1 cellular context compared by ENCODE assay signal in the genomic region with DNA sequence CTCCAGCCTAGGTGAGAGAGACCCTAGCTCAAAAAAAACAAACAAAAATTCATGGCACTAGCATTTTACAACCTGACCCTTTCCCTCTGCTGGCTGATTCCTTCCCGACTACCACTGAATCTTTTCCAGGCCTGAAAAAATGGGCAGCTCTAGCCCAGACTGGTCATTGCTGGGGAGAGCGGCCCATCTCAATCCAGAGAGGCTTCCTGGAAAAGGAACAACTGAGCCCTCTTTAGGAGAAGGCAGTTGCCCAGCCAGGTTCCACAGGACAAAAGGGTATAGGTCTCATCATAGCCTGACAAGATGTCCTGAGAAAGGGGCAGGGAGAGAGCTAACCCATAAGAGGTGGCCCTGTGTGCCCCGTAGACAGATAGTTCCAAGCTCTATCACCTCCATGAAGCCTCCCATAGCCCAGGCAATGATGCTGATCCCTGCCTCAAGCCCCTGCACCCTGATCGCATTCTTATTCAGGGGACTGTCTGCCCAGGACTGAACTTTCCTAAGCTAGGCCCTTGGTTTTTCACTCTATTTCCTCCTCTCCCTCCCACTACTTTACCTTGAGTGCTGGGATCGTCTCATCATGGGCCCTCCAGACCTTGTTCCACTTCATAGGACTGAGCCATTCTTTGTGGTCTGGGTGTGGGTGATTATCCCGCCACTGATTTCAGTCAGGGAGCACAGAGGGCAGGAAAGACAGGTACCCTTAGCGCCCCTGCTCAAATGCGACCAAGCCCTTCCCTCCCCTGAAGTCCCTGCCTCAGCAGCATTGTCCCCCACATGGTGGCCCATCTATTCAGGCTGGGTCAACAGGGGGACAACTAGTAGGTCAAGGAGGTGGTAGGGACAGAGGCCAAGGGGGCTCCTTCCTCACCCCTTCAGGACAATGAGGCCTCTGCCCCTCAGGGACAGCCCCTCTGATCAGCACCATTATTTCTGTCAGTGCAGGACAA.
TF ChIP-seq lines count a peak whose summit lies in the region.

No MANE protein-coding gene starts in this region.

TF ChIP-seq in HepG2, 621 proteins besides CTCF, POLR2A, EP300 and RAD21 (continued from another document and continues in another):
- TF ChIP-seq, protein P1, sequence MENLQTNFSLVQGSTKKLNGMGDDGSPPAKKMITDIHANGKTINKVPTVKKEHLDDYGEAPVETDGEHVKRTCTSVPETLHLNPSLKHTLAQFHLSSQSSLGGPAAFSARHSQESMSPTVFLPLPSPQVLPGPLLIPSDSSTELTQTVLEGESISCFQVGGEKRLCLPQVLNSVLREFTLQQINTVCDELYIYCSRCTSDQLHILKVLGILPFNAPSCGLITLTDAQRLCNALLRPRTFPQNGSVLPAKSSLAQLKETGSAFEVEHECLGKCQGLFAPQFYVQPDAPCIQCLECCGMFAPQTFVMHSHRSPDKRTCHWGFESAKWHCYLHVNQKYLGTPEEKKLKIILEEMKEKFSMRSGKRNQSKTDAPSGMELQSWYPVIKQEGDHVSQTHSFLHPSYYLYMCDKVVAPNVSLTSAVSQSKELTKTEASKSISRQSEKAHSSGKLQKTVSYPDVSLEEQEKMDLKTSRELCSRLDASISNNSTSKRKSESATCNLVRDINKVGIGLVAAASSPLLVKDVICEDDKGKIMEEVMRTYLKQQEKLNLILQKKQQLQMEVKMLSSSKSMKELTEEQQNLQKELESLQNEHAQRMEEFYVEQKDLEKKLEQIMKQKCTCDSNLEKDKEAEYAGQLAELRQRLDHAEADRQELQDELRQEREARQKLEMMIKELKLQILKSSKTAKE (CRISPR knock-in tag; IDR thresholded peaks at IDR 0.05; ENCODE audit: borderline replicate concordance) = no peak
- no peak for TF ChIP-seq MEF2D (CRISPR knock-in tag; IDR thresholded peaks at IDR 0.05)
- no peak for TF ChIP-seq DNMT3B (CRISPR knock-in tag; conservative IDR thresholded peaks at IDR 0.05)
- TF ChIP-seq ZNF367 (CRISPR knock-in tag; IDR thresholded peaks at IDR 0.05; ENCODE audit: borderline replicate concordance) = no peak
- peak; percentile 96 for TF ChIP-seq PAF1 (CRISPR knock-in tag; IDR thresholded peaks at IDR 0.05)
- TF ChIP-seq ZNF841 (CRISPR knock-in tag; IDR thresholded peaks at IDR 0.05; ENCODE audit: borderline replicate concordance) = peak; percentile 78; the same call in 1 of the 2 replicates
- TF ChIP-seq HHEX (CRISPR knock-in tag; IDR thresholded peaks at IDR 0.05) = no peak
- no peak for TF ChIP-seq NCOA2 (CRISPR knock-in tag; IDR thresholded peaks at IDR 0.05)
- TF ChIP-seq SIN3A (IDR thresholded peaks at IDR 0.05; ENCODE audit: borderline replicate concordance, low read depth, low read length) = no peak
- TF ChIP-seq KAT2B (IDR thresholded peaks at IDR 0.05; ENCODE audit: borderline replicate concordance, low read depth, low read length) = no peak
- 0 out of 2 replicates have a peak, but pooled peaks have one; percentile 67 for TF ChIP-seq ZNF616 (CRISPR knock-in tag; IDR thresholded peaks at IDR 0.05; ENCODE audit: low read depth)
- TF ChIP-seq ZNF879 (CRISPR knock-in tag; IDR thresholded peaks at IDR 0.05) = no peak
- TF ChIP-seq, protein P2, sequence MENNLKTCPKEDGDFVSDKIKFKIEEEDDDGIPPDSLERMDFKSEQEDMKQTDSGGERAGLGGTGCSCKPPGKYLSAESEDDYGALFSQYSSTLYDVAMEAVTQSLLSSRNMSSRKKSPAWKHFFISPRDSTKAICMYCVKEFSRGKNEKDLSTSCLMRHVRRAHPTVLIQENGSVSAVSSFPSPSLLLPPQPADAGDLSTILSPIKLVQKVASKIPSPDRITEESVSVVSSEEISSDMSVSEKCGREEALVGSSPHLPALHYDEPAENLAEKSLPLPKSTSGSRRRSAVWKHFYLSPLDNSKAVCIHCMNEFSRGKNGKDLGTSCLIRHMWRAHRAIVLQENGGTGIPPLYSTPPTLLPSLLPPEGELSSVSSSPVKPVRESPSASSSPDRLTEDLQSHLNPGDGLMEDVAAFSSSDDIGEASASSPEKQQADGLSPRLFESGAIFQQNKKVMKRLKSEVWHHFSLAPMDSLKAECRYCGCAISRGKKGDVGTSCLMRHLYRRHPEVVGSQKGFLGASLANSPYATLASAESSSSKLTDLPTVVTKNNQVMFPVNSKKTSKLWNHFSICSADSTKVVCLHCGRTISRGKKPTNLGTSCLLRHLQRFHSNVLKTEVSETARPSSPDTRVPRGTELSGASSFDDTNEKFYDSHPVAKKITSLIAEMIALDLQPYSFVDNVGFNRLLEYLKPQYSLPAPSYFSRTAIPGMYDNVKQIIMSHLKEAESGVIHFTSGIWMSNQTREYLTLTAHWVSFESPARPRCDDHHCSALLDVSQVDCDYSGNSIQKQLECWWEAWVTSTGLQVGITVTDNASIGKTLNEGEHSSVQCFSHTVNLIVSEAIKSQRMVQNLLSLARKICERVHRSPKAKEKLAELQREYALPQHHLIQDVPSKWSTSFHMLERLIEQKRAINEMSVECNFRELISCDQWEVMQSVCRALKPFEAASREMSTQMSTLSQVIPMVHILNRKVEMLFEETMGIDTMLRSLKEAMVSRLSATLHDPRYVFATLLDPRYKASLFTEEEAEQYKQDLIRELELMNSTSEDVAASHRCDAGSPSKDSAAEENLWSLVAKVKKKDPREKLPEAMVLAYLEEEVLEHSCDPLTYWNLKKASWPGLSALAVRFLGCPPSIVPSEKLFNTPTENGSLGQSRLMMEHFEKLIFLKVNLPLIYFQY (CRISPR knock-in tag; IDR thresholded peaks at IDR 0.05; ENCODE audit: borderline replicate concordance) = no peak
- peak; percentile 56 for TF ChIP-seq POLR2G (IDR thresholded peaks at IDR 0.05; ENCODE audit: low read depth, low read length)
- no peak for TF ChIP-seq ZBTB42 (CRISPR knock-in tag; IDR thresholded peaks at IDR 0.05)
- TF ChIP-seq SALL1 (CRISPR knock-in tag; IDR thresholded peaks at IDR 0.05) = peak; percentile 24; the same call in 1 of the 2 replicates
- TF ChIP-seq, protein P3, sequence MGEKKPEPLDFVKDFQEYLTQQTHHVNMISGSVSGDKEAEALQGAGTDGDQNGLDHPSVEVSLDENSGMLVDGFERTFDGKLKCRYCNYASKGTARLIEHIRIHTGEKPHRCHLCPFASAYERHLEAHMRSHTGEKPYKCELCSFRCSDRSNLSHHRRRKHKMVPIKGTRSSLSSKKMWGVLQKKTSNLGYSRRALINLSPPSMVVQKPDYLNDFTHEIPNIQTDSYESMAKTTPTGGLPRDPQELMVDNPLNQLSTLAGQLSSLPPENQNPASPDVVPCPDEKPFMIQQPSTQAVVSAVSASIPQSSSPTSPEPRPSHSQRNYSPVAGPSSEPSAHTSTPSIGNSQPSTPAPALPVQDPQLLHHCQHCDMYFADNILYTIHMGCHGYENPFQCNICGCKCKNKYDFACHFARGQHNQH (CRISPR knock-in tag; IDR thresholded peaks at IDR 0.05) = no peak
- no peak for TF ChIP-seq CBX2 (IDR thresholded peaks at IDR 0.05; ENCODE audit: low read depth, low read length)
- no peak for TF ChIP-seq CBX2 (CRISPR knock-in tag; IDR thresholded peaks at IDR 0.05; ENCODE audit: low read depth)
- TF ChIP-seq ZNF326 (CRISPR knock-in tag; IDR thresholded peaks at IDR 0.05; ENCODE audit: borderline replicate concordance) = no peak
- TF ChIP-seq ZBTB33 (CRISPR knock-in tag; IDR thresholded peaks at IDR 0.05) = no peak
- TF ChIP-seq KLF16 (CRISPR knock-in tag; IDR thresholded peaks at IDR 0.05) = no peak
- no peak for TF ChIP-seq CEBPB (IDR thresholded peaks at IDR 0.05; ENCODE audit: borderline replicate concordance, low read depth, low read length)
- no peak for TF ChIP-seq ZNF776 (CRISPR knock-in tag; IDR thresholded peaks at IDR 0.05)
- TF ChIP-seq ZNF615 (CRISPR knock-in tag; IDR thresholded peaks at IDR 0.05; ENCODE audit: borderline replicate concordance) = 0 out of 2 replicates have a peak, but pooled peaks have one; percentile 36
- no peak for TF ChIP-seq SP140L (CRISPR knock-in tag; IDR thresholded peaks at IDR 0.05; ENCODE audit: borderline replicate concordance)
- no peak for TF ChIP-seq ZNF652 (CRISPR knock-in tag; IDR thresholded peaks at IDR 0.05; ENCODE audit: borderline replicate concordance, low read depth)
- TF ChIP-seq ZNF747 (CRISPR knock-in tag; IDR thresholded peaks at IDR 0.05; ENCODE audit: borderline replicate concordance) = no peak
- no peak for TF ChIP-seq ZEB1 (IDR thresholded peaks at IDR 0.05; ENCODE audit: insufficient replicate concordance, low read depth)
- no peak for TF ChIP-seq SRSF1 (optimal IDR thresholded peaks at IDR 0.05; ENCODE audit: low read depth, low read length)
- TF ChIP-seq ZNF644 (CRISPR knock-in tag; IDR thresholded peaks at IDR 0.05; ENCODE audit: low read depth) = no peak
- no peak for TF ChIP-seq POGZ (CRISPR knock-in tag; IDR thresholded peaks at IDR 0.05)
- TF ChIP-seq MBD4 (IDR thresholded peaks at IDR 0.05; ENCODE audit: borderline replicate concordance, low read length) = no peak; the same call in 1 of the 2 replicates
- no peak for TF ChIP-seq ZNF550 (CRISPR knock-in tag; IDR thresholded peaks at IDR 0.05; ENCODE audit: borderline replicate concordance)
- 0 out of 2 replicates have a peak, but pooled peaks have one; percentile 51 for TF ChIP-seq ZFYVE20 (CRISPR knock-in tag; IDR thresholded peaks at IDR 0.05; ENCODE audit: borderline replicate concordance, low read depth)
- peak; percentile 71; the same call in 1 of the 2 replicates for TF ChIP-seq ZKSCAN5 (CRISPR knock-in tag; IDR thresholded peaks at IDR 0.05)
- TF ChIP-seq PHF8 (CRISPR knock-in tag; IDR thresholded peaks at IDR 0.05) = no peak
- TF ChIP-seq NKX3-1 (CRISPR knock-in tag; IDR thresholded peaks at IDR 0.05) = no peak
- TF ChIP-seq NCOR1 (IDR thresholded peaks at IDR 0.05; ENCODE audit: borderline replicate concordance, low read length) = no peak
- TF ChIP-seq ZNF101 (CRISPR knock-in tag; IDR thresholded peaks at IDR 0.05; ENCODE audit: borderline replicate concordance, low read depth) = no peak
- TF ChIP-seq, protein P4, sequence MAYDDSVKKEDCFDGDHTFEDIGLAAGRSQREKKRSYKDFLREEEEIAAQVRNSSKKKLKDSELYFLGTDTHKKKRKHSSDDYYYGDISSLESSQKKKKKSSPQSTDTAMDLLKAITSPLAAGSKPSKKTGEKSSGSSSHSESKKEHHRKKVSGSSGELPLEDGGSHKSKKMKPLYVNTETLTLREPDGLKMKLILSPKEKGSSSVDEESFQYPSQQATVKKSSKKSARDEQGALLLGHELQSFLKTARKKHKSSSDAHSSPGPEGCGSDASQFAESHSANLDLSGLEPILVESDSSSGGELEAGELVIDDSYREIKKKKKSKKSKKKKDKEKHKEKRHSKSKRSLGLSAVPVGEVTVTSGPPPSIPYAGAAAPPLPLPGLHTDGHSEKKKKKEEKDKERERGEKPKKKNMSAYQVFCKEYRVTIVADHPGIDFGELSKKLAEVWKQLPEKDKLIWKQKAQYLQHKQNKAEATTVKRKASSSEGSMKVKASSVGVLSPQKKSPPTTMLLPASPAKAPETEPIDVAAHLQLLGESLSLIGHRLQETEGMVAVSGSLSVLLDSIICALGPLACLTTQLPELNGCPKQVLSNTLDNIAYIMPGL (CRISPR knock-in tag; IDR thresholded peaks at IDR 0.05; ENCODE audit: borderline replicate concordance in 1 of 2, low read depth in 1 of 2) = no peak
- no peak for TF ChIP-seq CREB1 (IDR thresholded peaks at IDR 0.05)
- TF ChIP-seq CREB1 (CRISPR knock-in tag; IDR thresholded peaks at IDR 0.05) = peak; percentile 36; the same call in 1 of the 2 replicates
- TF ChIP-seq POLR2AphosphoS2 (IDR thresholded peaks at IDR 0.05; ENCODE audit: low read depth, low read length) = no peak
- no peak for TF ChIP-seq ZMAT3 (CRISPR knock-in tag; conservative IDR thresholded peaks at IDR 0.05)
- no peak for TF ChIP-seq CHD4 (IDR thresholded peaks at IDR 0.05; ENCODE audit: borderline replicate concordance, low read length)
- no peak for TF ChIP-seq CCDC6 (CRISPR knock-in tag; IDR thresholded peaks at IDR 0.05)
- TF ChIP-seq SKI (IDR thresholded peaks at IDR 0.05; ENCODE audit: partially characterized antibody) = no peak
- TF ChIP-seq MAFF (IDR thresholded peaks at IDR 0.05; ENCODE audit: low read depth, low read length) = no peak
- no peak for TF ChIP-seq IRF2 (CRISPR knock-in tag; IDR thresholded peaks at IDR 0.05)
- no peak for TF ChIP-seq ETV6 (CRISPR knock-in tag; conservative IDR thresholded peaks at IDR 0.05)
- peak; percentile 28; the same call in 1 of the 2 replicates for TF ChIP-seq NFIC (IDR thresholded peaks at IDR 0.05; ENCODE audit: low read length)
- TF ChIP-seq, protein P5, sequence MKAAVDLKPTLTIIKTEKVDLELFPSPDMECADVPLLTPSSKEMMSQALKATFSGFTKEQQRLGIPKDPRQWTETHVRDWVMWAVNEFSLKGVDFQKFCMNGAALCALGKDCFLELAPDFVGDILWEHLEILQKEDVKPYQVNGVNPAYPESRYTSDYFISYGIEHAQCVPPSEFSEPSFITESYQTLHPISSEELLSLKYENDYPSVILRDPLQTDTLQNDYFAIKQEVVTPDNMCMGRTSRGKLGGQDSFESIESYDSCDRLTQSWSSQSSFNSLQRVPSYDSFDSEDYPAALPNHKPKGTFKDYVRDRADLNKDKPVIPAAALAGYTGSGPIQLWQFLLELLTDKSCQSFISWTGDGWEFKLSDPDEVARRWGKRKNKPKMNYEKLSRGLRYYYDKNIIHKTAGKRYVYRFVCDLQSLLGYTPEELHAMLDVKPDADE (CRISPR knock-in tag; IDR thresholded peaks at IDR 0.05) = no peak
- no peak for TF ChIP-seq ZSCAN5A (CRISPR knock-in tag; IDR thresholded peaks at IDR 0.05; ENCODE audit: borderline replicate concordance)
- TF ChIP-seq ZNF598 (CRISPR knock-in tag; IDR thresholded peaks at IDR 0.05; ENCODE audit: borderline replicate concordance) = no peak
